Comparison of ENCODE assay signal across 8 cellular contexts in the genomic region with DNA sequence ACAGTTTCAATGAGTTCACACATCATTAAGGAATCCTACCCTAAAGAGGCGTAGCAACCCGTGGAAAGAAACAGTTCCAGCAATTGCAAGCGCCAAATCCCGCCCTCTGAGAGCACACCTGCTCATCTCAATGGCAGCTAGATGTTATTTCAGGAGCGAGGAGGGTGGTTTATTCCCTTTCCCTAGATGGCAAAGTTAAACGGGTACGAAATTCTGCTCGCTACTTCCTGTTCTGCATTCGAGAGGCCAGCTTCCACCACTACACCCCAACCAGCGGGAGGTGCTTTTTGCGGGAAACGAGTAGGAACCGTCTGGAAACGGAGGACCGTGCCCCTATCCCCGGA. TPM values are rescaled to one million over a fixed set of nuclear protein-coding genes. Genes with fewer than 3 reads are reported as not detected.
DNase-seq lines count a peak whose midpoint lies in the region; ATAC-seq and TF ChIP-seq lines count a peak whose summit lies in the region.

No MANE protein-coding gene starts in this region.

- H4K20me1 ChIP-seq in smooth muscle cell (ENCODE audit: low read depth), result peaks cover 19% of the 10 kb centered on the region

- H3K4me1 ChIP-seq in iPS-15b (ENCODE audit: control insufficient read depth, insufficient read depth, low read length) (no peaks in the 10 kb centered on the region), smooth muscle cell (ENCODE audit: low read depth) (peaks cover 9% of the 10 kb centered on the region)

- H3K9me3 ChIP-seq in iPS-15b (ENCODE audit: control insufficient read depth, insufficient read depth, low read length) (no peaks in the 10 kb centered on the region), smooth muscle cell (replicated peaks; ENCODE audit: low read depth) (no peaks in the 10 kb centered on the region)

- peaks cover 50% of the 10 kb centered on the region for H3K79me2 ChIP-seq in smooth muscle cell (ENCODE audit: low read depth)

- H3K27me3 ChIP-seq in iPS-15b (ENCODE audit: control insufficient read depth, insufficient read depth, low read length), result peaks cover 14% of the 10 kb centered on the region
- no peaks in the 10 kb centered on the region for H3K27me3 ChIP-seq in smooth muscle cell (ENCODE audit: low read depth)

- H3K36me3 ChIP-seq in iPS-15b (ENCODE audit: control insufficient read depth, insufficient read depth, low read length) (no peaks in the 10 kb centered on the region), smooth muscle cell (ENCODE audit: low read depth) (no peaks in the 10 kb centered on the region)

- H3K4me2 ChIP-seq in smooth muscle cell, result peak overlapping the region; percentile 87

- H3K4me3 ChIP-seq in GM12875 (ENCODE audit: low read depth, low read length) (peak overlapping the region; percentile 97), iPS-15b (ENCODE audit: low read depth, low read length) (peak overlapping the region; percentile 93), smooth muscle cell (peak overlapping the region; percentile 76)

- peaks cover 4% of the 10 kb centered on the region for H3F3A ChIP-seq in smooth muscle cell (ENCODE audit: low read depth)

- H3K27ac ChIP-seq in angular gyrus (ENCODE audit: low read depth, low read length) (peak overlapping the region; percentile 77), smooth muscle cell (ENCODE audit: low read depth) (peak overlapping the region; percentile 61)

- ATAC-seq in HG03280 (IDR thresholded peaks at IDR 0.05; ENCODE audit: unreplicated experiment), result peak; percentile 10

- DNase-seq in AG08395 (ENCODE audit: low spot score) (peak; percentile 42), NCI-H774 (lab: John Stamatoyannopoulos, UW) (peak; percentile 40), smooth muscle cell (lab: John Stamatoyannopoulos, UW; ENCODE audit: unreplicated experiment) (no peak), OCI-M2 (lab: John Stamatoyannopoulos, UW; ENCODE audit: unreplicated experiment) (no peak)

- 2% methylated on average over 16 of the region's 16 CpGs for WGBS in smooth muscle cell (ENCODE audit: low lambda C conversion rate)

- peak overlapping the region; percentile 85 for H2AFZ ChIP-seq in smooth muscle cell (ENCODE audit: low read depth)

- H3K9ac ChIP-seq in iPS-15b (ENCODE audit: low read depth, low read length) (peak overlapping the region; percentile 88), smooth muscle cell (ENCODE audit: low read depth) (peak overlapping the region; percentile 84)

- no peak for TF ChIP-seq CTCF in GM12875 (IDR thresholded peaks at IDR 0.05; ENCODE audit: borderline replicate concordance, insufficient read depth, low read depth, low read length)
- no peak for TF ChIP-seq CTCF in smooth muscle cell (IDR thresholded peaks at IDR 0.05; ENCODE audit: borderline replicate concordance, insufficient read depth, poor library complexity, severe bottlenecking)

RNA-seq across cellular contexts. Expression of a gene that starts 0.6 kb away (rescaled TPM):
- 72.9 and 85.1 TPM in 2 replicates for total RNA-seq in smooth muscle cell
- 136 TPM in 2 replicates for polyA plus RNA-seq in smooth muscle cell

RNA-seq across cellular contexts. Expression of a gene that starts 0.8 kb away (rescaled TPM):
- total RNA-seq in smooth muscle cell, result not detected in 2 replicates
- 0.64 TPM in 1 of 2 replicates, not detected in the other for polyA plus RNA-seq in smooth muscle cell

RNA-seq across cellular contexts. Expression of a gene that starts 32.7 kb away (rescaled TPM):
- total RNA-seq in smooth muscle cell, result 9.1 and 13.3 TPM in 2 replicates
- 11.3 and 14.0 TPM in 2 replicates for polyA plus RNA-seq in smooth muscle cell

RNA-seq across cellular contexts. Expression of a gene that starts 33.3 kb away (rescaled TPM):
- total RNA-seq in smooth muscle cell, result 21.7 and 23.8 TPM in 2 replicates
- 41.5 and 41.7 TPM in 2 replicates for polyA plus RNA-seq in smooth muscle cell

RNA-seq across cellular contexts. Expression of a gene that starts 51.2 kb away (rescaled TPM):
- 349 and 507 TPM in 2 replicates for total RNA-seq in smooth muscle cell
- 338 and 393 TPM in 2 replicates for polyA plus RNA-seq in smooth muscle cell

Comparison
In these comparisons a context has a peak if more than half of its experiments do, and no peak if none do; other contexts are left out.
1. DNase-seq: peak in AG08395 (single experiment) and NCI-H774 (single experiment); none in smooth muscle cell (single experiment) and OCI-M2 (single experiment).
2. Peak in every context shown above with its lines, with median percentiles within 50 percentile points of each other: H3K4me3 ChIP-seq.